Comparison of ENCODE assay signal across 15 cellular contexts in genomic region chr3:71707600-71707999, GRCh38.
"Had no signal": no experiment of that assay in that cellular context is flagged by ENCODE, and none has a peak within 500 bp of the region (broad histone marks: within the 10 kb centered on the region; RNA-seq: fewer than 3 reads in every experiment).

No MANE protein-coding gene starts in this region.

- H3K27me3 ChIP-seq: stomach had no signal

- H3K36me3 ChIP-seq: thoracic aorta had no signal

- H3K4me3 ChIP-seq: stomach, thoracic aorta had no signal

- H3K9me3 ChIP-seq: stomach, thoracic aorta had no signal

- H3K9me3 Mint-ChIP-seq: activated CD4-positive, alpha-beta T cell treated with anti-CD3 and anti-CD28 coated beads, Interleukin-2, amount 10 ng/mL, durations not matched to agents 7 days and 5 days; activated naive CD8-positive, alpha-beta T cell treated with anti-CD3 and anti-CD28 coated beads, Interleukin-2, amount 50 U/mL, for 24 hours; activated T-cell treated with anti-CD3 and anti-CD28 coated beads, Interleukin-2, amount 50 U/mL, for 4 hours; dendritic cell treated with granulocyte-macrophage colony-stimulating factor and Interleukin-4, amounts not matched to agents 40 ng/mL and 50 ng/mL, for 4 days; neural crest cell; T-helper 1 cell treated with Interleukin-12 subunit alpha and Interleukin-12 subunit beta and Interleukin-4 antibody, amounts not matched to agents 30 μg/mL and 1 μg/mL, for 36 hours had no signal

- H3K4me3 Mint-ChIP-seq: activated CD4-positive, alpha-beta T cell treated with anti-CD3 and anti-CD28 coated beads, Interleukin-2, amount 10 ng/mL, durations not matched to agents 7 days and 5 days; activated CD8-positive, alpha-beta memory T cell treated with anti-CD3 and anti-CD28 coated beads, Interleukin-2, amount 10 ng/mL, durations not matched to agents 7 days and 5 days; activated naive CD8-positive, alpha-beta T cell treated with anti-CD3 and anti-CD28 coated beads, Interleukin-2, amount 50 U/mL, for 24 hours; activated T-cell treated with anti-CD3 and anti-CD28 coated beads, Interleukin-2, amount 50 U/mL, for 4 hours; dendritic cell treated with granulocyte-macrophage colony-stimulating factor and Interleukin-4, amounts not matched to agents 40 ng/mL and 50 ng/mL, for 4 days; neural crest cell; T-helper 1 cell treated with Interleukin-12 subunit alpha and Interleukin-12 subunit beta and Interleukin-4 antibody, amounts not matched to agents 30 μg/mL and 1 μg/mL, for 36 hours had no signal

- FAIRE-seq: islet of Langerhans had no signal

- H3K27me3 Mint-ChIP-seq: activated CD4-positive, alpha-beta T cell treated with anti-CD3 and anti-CD28 coated beads, Interleukin-2, amount 10 ng/mL, durations not matched to agents 7 days and 5 days; activated CD8-positive, alpha-beta memory T cell treated with anti-CD3 and anti-CD28 coated beads, Interleukin-2, amount 10 ng/mL, durations not matched to agents 7 days and 5 days; activated naive CD8-positive, alpha-beta T cell treated with anti-CD3 and anti-CD28 coated beads, Interleukin-2, amount 50 U/mL, for 24 hours; dendritic cell treated with granulocyte-macrophage colony-stimulating factor and Interleukin-4, amounts not matched to agents 40 ng/mL and 50 ng/mL, for 4 days had no signal

- H3K27ac ChIP-seq: stomach, thoracic aorta had no signal

- ATAC-seq: activated CD8-positive, alpha-beta memory T cell treated with anti-CD3 and anti-CD28 coated beads, Interleukin-2, amount 10 ng/mL, durations not matched to agents 7 days and 5 days; activated naive CD8-positive, alpha-beta T cell treated with anti-CD3 and anti-CD28 coated beads, Interleukin-2, amount 50 U/mL, for 24 hours; activated T-cell treated with anti-CD3 and anti-CD28 coated beads, Interleukin-2, amount 50 U/mL, for 4 hours had no signal

- DNase-seq: activated CD4-positive, alpha-beta T cell treated with anti-CD3 and anti-CD28 coated beads, Interleukin-2, amount 10 ng/mL, durations not matched to agents 7 days and 5 days; activated CD4-positive, CD25-positive, alpha-beta regulatory T cell; activated CD8-positive, alpha-beta memory T cell treated with anti-CD3 and anti-CD28 coated beads, Interleukin-2, amount 10 ng/mL, durations not matched to agents 7 days and 5 days; activated gamma-delta T cell treated with Interleukin-2 at 50 U/mL for 16 hours; activated naive CD8-positive, alpha-beta T cell treated with anti-CD3 and anti-CD28 coated beads, Interleukin-2, amount 50 U/mL, for 24 hours; activated T-cell treated with anti-CD3 and anti-CD28 coated beads, Interleukin-2, amount 50 U/mL, for 4 hours; central memory CD4-positive, alpha-beta T cell; stimulated activated CD4-positive, alpha-beta T cell treated with anti-CD3 and anti-CD28 coated beads, Interleukin-15, amount 100 ng/mL, for 24 hours; stimulated activated CD4-positive, alpha-beta T cell treated with anti-CD3 and anti-CD28 coated beads, Interleukin-4, amount 100 ng/mL, for 4 hours; stomach had no signal

- H3K27ac Mint-ChIP-seq: activated CD4-positive, alpha-beta T cell treated with anti-CD3 and anti-CD28 coated beads, Interleukin-2, amount 10 ng/mL, durations not matched to agents 7 days and 5 days; activated CD8-positive, alpha-beta memory T cell treated with anti-CD3 and anti-CD28 coated beads, Interleukin-2, amount 10 ng/mL, durations not matched to agents 7 days and 5 days; activated naive CD8-positive, alpha-beta T cell treated with anti-CD3 and anti-CD28 coated beads, Interleukin-2, amount 50 U/mL, for 24 hours; T-helper 1 cell treated with Interleukin-12 subunit alpha and Interleukin-12 subunit beta and Interleukin-4 antibody, amounts not matched to agents 30 μg/mL and 1 μg/mL, for 36 hours had no signal
